In genomic region chr17:82415786-82416185, GRCh38 we compare ENCODE assay signal across 35 cellular contexts. TPM values are rescaled to one million over a fixed set of nuclear protein-coding genes. Genes with fewer than 3 reads are reported as not detected.
"Had no signal": no experiment of that assay in that cellular context is flagged by ENCODE, and none has a peak within 500 bp of the region (broad histone marks: within the 10 kb centered on the region; RNA-seq: fewer than 3 reads in every experiment).

No MANE protein-coding gene starts in this region.

- DNase-seq: activated CD4-positive, alpha-beta memory T cell treated with anti-CD3 and anti-CD28 coated beads for 36 hours; activated CD4-positive, alpha-beta T cell treated with anti-CD3 and anti-CD28 coated beads for 1 hour; activated CD4-positive, alpha-beta T cell treated with anti-CD3 and anti-CD28 coated beads for 4 hours; activated CD8-positive, alpha-beta memory T cell treated with anti-CD3 and anti-CD28 coated beads, Interleukin-2, amount 10 ng/mL, durations not matched to agents 7 days and 5 days; activated CD8-positive, alpha-beta memory T cell treated with anti-CD3 and anti-CD28 coated beads, Interleukin-2, amount 50 U/mL, for 4 hours; activated CD8-positive, alpha-beta T cell treated with anti-CD3 and anti-CD28 coated beads, Interleukin-2, amount 10 ng/mL, durations not matched to agents 7 days and 5 days; activated gamma-delta T cell; activated naive CD4-positive, alpha-beta T cell; activated naive CD4-positive, alpha-beta T cell treated with anti-CD3 and anti-CD28 coated beads, Interleukin-2, amount 10 ng/mL, durations not matched to agents 7 days and 5 days; activated naive CD8-positive, alpha-beta T cell treated with anti-CD3 and anti-CD28 coated beads, Interleukin-2, amount 50 U/mL, for 24 hours; activated T-cell treated with anti-CD3 and anti-CD28 coated beads, Interleukin-2, amount 50 U/mL, for 1 hour; activated T-cell treated with anti-CD3 and anti-CD28 coated beads, Interleukin-2, amount 50 U/mL, for 48 hours; adrenal gland; amygdala; body of pancreas; caudate nucleus; cortex of kidney; dermis blood vessel endothelial cell; effector CD4-positive, alpha-beta T cell; effector memory CD8-positive, alpha-beta T cell; erythroblast; foreskin keratinocyte; gastrocnemius medialis; glutamatergic neuron; T1000 had no signal

- H3K9me3 Mint-ChIP-seq: activated CD4-positive, alpha-beta memory T cell treated with anti-CD3 and anti-CD28 coated beads for 36 hours; activated naive CD4-positive, alpha-beta T cell treated with anti-CD3 and anti-CD28 coated beads, Interleukin-2, amount 10 ng/mL, durations not matched to agents 7 days and 5 days; activated naive CD4-positive, alpha-beta T cell treated with anti-CD3 and anti-CD28 coated beads, Interleukin-2, amount 50 U/mL, for 72 hours; activated naive CD8-positive, alpha-beta T cell treated with anti-CD3 and anti-CD28 coated beads, Interleukin-2, amount 50 U/mL, for 24 hours; activated T-helper 1 cell treated with anti-CD3 and anti-CD28 coated beads, Interleukin-12 subunit alpha, Interleukin-12 subunit beta, Interleukin-2, Interleukin-4 antibody, amounts not matched to agents 30 ng/mL and 10 ng/mL and 1 ng/mL, durations not matched to agents 14 hours and 24 hours and 36 hours; effector memory CD8-positive, alpha-beta T cell; T-helper 1 cell treated with Interleukin-12 subunit alpha and Interleukin-12 subunit beta and Interleukin-4 antibody, amounts not matched to agents 30 μg/mL and 1 μg/mL, for 36 hours; T-helper 2 cell treated with Interferon-gamma antibody and Interleukin-4, amounts not matched to agents 5 μg/mL and 100 μg/mL, for 36 hours had no signal

- H3K27ac Mint-ChIP-seq: activated CD4-positive, alpha-beta memory T cell treated with anti-CD3 and anti-CD28 coated beads for 36 hours; activated CD8-positive, alpha-beta memory T cell treated with anti-CD3 and anti-CD28 coated beads, Interleukin-2, amount 10 ng/mL, durations not matched to agents 7 days and 5 days; activated CD8-positive, alpha-beta T cell treated with anti-CD3 and anti-CD28 coated beads, Interleukin-2, amount 10 ng/mL, durations not matched to agents 7 days and 5 days; activated naive CD4-positive, alpha-beta T cell treated with anti-CD3 and anti-CD28 coated beads, Interleukin-2, amount 10 ng/mL, durations not matched to agents 7 days and 5 days; activated naive CD4-positive, alpha-beta T cell treated with anti-CD3 and anti-CD28 coated beads, Interleukin-2, amount 50 U/mL, for 72 hours; activated naive CD8-positive, alpha-beta T cell treated with anti-CD3 and anti-CD28 coated beads, Interleukin-2, amount 50 U/mL, for 24 hours; activated T-helper 1 cell treated with anti-CD3 and anti-CD28 coated beads, Interleukin-12 subunit alpha, Interleukin-12 subunit beta, Interleukin-2, Interleukin-4 antibody, amounts not matched to agents 30 ng/mL and 10 ng/mL and 1 ng/mL, durations not matched to agents 14 hours and 24 hours and 36 hours; effector memory CD8-positive, alpha-beta T cell; T-helper 1 cell treated with Interleukin-12 subunit alpha and Interleukin-12 subunit beta and Interleukin-4 antibody, amounts not matched to agents 30 μg/mL and 1 μg/mL, for 36 hours; T-helper 2 cell treated with Interferon-gamma antibody and Interleukin-4, amounts not matched to agents 5 μg/mL and 100 μg/mL, for 36 hours had no signal

- H3K27ac ChIP-seq: adrenal gland, body of pancreas, esophagus muscularis mucosa, foreskin keratinocyte, gastrocnemius medialis, heart left ventricle had no signal

- H3K4me3 ChIP-seq: adrenal gland, body of pancreas, esophagus muscularis mucosa, gastrocnemius medialis, heart left ventricle had no signal

- H3K4me1 ChIP-seq: foreskin keratinocyte had no signal

- H3K9me3 ChIP-seq: adrenal gland, body of pancreas, esophagus muscularis mucosa, gastrocnemius medialis, heart left ventricle had no signal

- H3K27me3 Mint-ChIP-seq: activated CD4-positive, alpha-beta memory T cell treated with anti-CD3 and anti-CD28 coated beads for 36 hours; activated CD8-positive, alpha-beta memory T cell treated with anti-CD3 and anti-CD28 coated beads, Interleukin-2, amount 10 ng/mL, durations not matched to agents 7 days and 5 days; activated naive CD4-positive, alpha-beta T cell treated with anti-CD3 and anti-CD28 coated beads, Interleukin-2, amount 10 ng/mL, durations not matched to agents 7 days and 5 days; activated naive CD8-positive, alpha-beta T cell treated with anti-CD3 and anti-CD28 coated beads, Interleukin-2, amount 50 U/mL, for 24 hours; effector memory CD8-positive, alpha-beta T cell had no signal

- FAIRE-seq: colon had no signal

- H3K4me3 Mint-ChIP-seq: activated CD4-positive, alpha-beta memory T cell treated with anti-CD3 and anti-CD28 coated beads for 36 hours; activated CD8-positive, alpha-beta memory T cell treated with anti-CD3 and anti-CD28 coated beads, Interleukin-2, amount 10 ng/mL, durations not matched to agents 7 days and 5 days; activated CD8-positive, alpha-beta T cell treated with anti-CD3 and anti-CD28 coated beads, Interleukin-2, amount 10 ng/mL, durations not matched to agents 7 days and 5 days; activated naive CD4-positive, alpha-beta T cell treated with anti-CD3 and anti-CD28 coated beads, Interleukin-2, amount 10 ng/mL, durations not matched to agents 7 days and 5 days; activated T-helper 1 cell treated with anti-CD3 and anti-CD28 coated beads, Interleukin-12 subunit alpha, Interleukin-12 subunit beta, Interleukin-2, Interleukin-4 antibody, amounts not matched to agents 30 ng/mL and 10 ng/mL and 1 ng/mL, durations not matched to agents 14 hours and 24 hours and 36 hours; T-helper 1 cell treated with Interleukin-12 subunit alpha and Interleukin-12 subunit beta and Interleukin-4 antibody, amounts not matched to agents 30 μg/mL and 1 μg/mL, for 36 hours had no signal

- ATAC-seq: activated CD8-positive, alpha-beta memory T cell treated with anti-CD3 and anti-CD28 coated beads, Interleukin-2, amount 10 ng/mL, durations not matched to agents 7 days and 5 days; activated CD8-positive, alpha-beta T cell treated with anti-CD3 and anti-CD28 coated beads, Interleukin-2, amount 10 ng/mL, durations not matched to agents 7 days and 5 days; activated naive CD4-positive, alpha-beta T cell treated with anti-CD3 and anti-CD28 coated beads, Interleukin-2, amount 50 U/mL, for 72 hours; activated naive CD8-positive, alpha-beta T cell treated with anti-CD3 and anti-CD28 coated beads, Interleukin-2, amount 50 U/mL, for 24 hours; body of pancreas; effector memory CD8-positive, alpha-beta T cell; foreskin keratinocyte; gastrocnemius medialis; heart left ventricle had no signal

RNA-seq across cellular contexts. Expression of gene UTS2R, which starts 44.2 kb away (rescaled TPM):
- total RNA-seq: activated CD4-positive, alpha-beta memory T cell treated with anti-CD3 and anti-CD28 coated beads for 36 hours; activated CD8-positive, alpha-beta memory T cell treated with anti-CD3 and anti-CD28 coated beads for 36 hours; activated CD8-positive, alpha-beta T cell treated with anti-CD3 and anti-CD28 coated beads, Interleukin-2, amount 10 ng/mL, durations not matched to agents 7 days and 5 days; activated T-helper 1 cell treated with anti-CD3 and anti-CD28 coated beads, Interleukin-12 subunit alpha, Interleukin-12 subunit beta, Interleukin-2, Interleukin-4 antibody, amounts not matched to agents 30 ng/mL and 10 ng/mL and 1 ng/mL, durations not matched to agents 14 hours and 24 hours and 36 hours; adrenal gland; aorta; body of pancreas; chondrocyte; dermis blood vessel endothelial cell; esophagus muscularis mucosa; foreskin keratinocyte; gastrocnemius medialis had no signal
- polyA plus RNA-seq: adrenal gland, aorta, foreskin keratinocyte had no signal
